ENCODE assay signal across 35 cellular contexts in genomic region chr16:1132431-1132830, GRCh38. TPM values are rescaled to one million over a fixed set of nuclear protein-coding genes. Genes with fewer than 3 reads are reported as not detected.
"Had no signal": no experiment of that assay in that cellular context is flagged by ENCODE, and none has a peak within 500 bp of the region (broad histone marks: within the 10 kb centered on the region; RNA-seq: fewer than 3 reads in every experiment).

No MANE protein-coding gene starts in this region.

- H3K27ac Mint-ChIP-seq: activated CD4-positive, alpha-beta T cell treated with anti-CD3 and anti-CD28 coated beads, Interleukin-2, amount 10 ng/mL, durations not matched to agents 24 days and 14 days; activated CD8-positive, alpha-beta T cell treated with anti-CD3 and anti-CD28 coated beads for 36 hours; activated naive CD8-positive, alpha-beta T cell treated with anti-CD3 and anti-CD28 coated beads for 36 hours; activated T-cell treated with anti-CD3 and anti-CD28 coated beads, Interleukin-2, amount 50 U/mL, for 72 hours; activated T-helper 17 cell treated with anti-CD3 and anti-CD28 coated beads, Interleukin-2, amount 50 U/mL, for 72 hours; T-helper 1 cell treated with Interleukin-12 subunit alpha and Interleukin-12 subunit beta and Interleukin-4 antibody, amounts not matched to agents 30 μg/mL and 1 μg/mL, for 36 hours; T-helper 2 cell treated with Interferon-gamma antibody and Interleukin-4, amounts not matched to agents 5 μg/mL and 100 μg/mL, for 36 hours had no signal

- ATAC-seq: activated CD8-positive, alpha-beta T cell treated with anti-CD3 and anti-CD28 coated beads for 36 hours; activated T-cell treated with anti-CD3 and anti-CD28 coated beads, Interleukin-2, amount 50 U/mL, for 72 hours; activated T-helper 17 cell treated with anti-CD3 and anti-CD28 coated beads, Interleukin-2, amount 50 U/mL, for 72 hours; Panc1 had no signal

- H3K27me3 ChIP-seq: brain microvascular endothelial cell had no signal

- H3K4me3 ChIP-seq: SJCRH30, SK-N-MC had no signal

- H3K36me3 Mint-ChIP-seq: activated naive CD8-positive, alpha-beta T cell treated with anti-CD3 and anti-CD28 coated beads for 36 hours had no signal

- H3K4me3 Mint-ChIP-seq: activated CD4-positive, alpha-beta T cell treated with anti-CD3 and anti-CD28 coated beads, Interleukin-2, amount 10 ng/mL, durations not matched to agents 24 days and 14 days; activated CD8-positive, alpha-beta T cell treated with anti-CD3 and anti-CD28 coated beads for 36 hours; activated naive CD8-positive, alpha-beta T cell treated with anti-CD3 and anti-CD28 coated beads for 36 hours; activated T-cell treated with anti-CD3 and anti-CD28 coated beads, Interleukin-2, amount 50 U/mL, for 72 hours; activated T-helper 17 cell treated with anti-CD3 and anti-CD28 coated beads, Interleukin-2, amount 50 U/mL, for 72 hours; T-helper 1 cell treated with Interleukin-12 subunit alpha and Interleukin-12 subunit beta and Interleukin-4 antibody, amounts not matched to agents 30 μg/mL and 1 μg/mL, for 36 hours; T-helper 2 cell treated with Interferon-gamma antibody and Interleukin-4, amounts not matched to agents 5 μg/mL and 100 μg/mL, for 36 hours had no signal

- H3K9me3 Mint-ChIP-seq: activated CD4-positive, alpha-beta T cell treated with anti-CD3 and anti-CD28 coated beads, Interleukin-2, amount 10 ng/mL, durations not matched to agents 24 days and 14 days; activated CD8-positive, alpha-beta T cell treated with anti-CD3 and anti-CD28 coated beads for 36 hours; activated naive CD8-positive, alpha-beta T cell treated with anti-CD3 and anti-CD28 coated beads for 36 hours; activated T-cell treated with anti-CD3 and anti-CD28 coated beads, Interleukin-2, amount 50 U/mL, for 72 hours; activated T-helper 17 cell treated with anti-CD3 and anti-CD28 coated beads, Interleukin-2, amount 50 U/mL, for 72 hours; T-helper 1 cell treated with Interleukin-12 subunit alpha and Interleukin-12 subunit beta and Interleukin-4 antibody, amounts not matched to agents 30 μg/mL and 1 μg/mL, for 36 hours; T-helper 2 cell treated with Interferon-gamma antibody and Interleukin-4, amounts not matched to agents 5 μg/mL and 100 μg/mL, for 36 hours had no signal

- H3K27ac ChIP-seq: brain microvascular endothelial cell, SJCRH30, SK-N-MC had no signal

- DNase-seq: activated CD4-positive, alpha-beta T cell treated with anti-CD3 and anti-CD28 coated beads, Interleukin-2, amount 10 ng/mL, durations not matched to agents 24 days and 14 days; activated CD4-positive, alpha-beta T cell treated with anti-CD3 and anti-CD28 coated beads, Interleukin-2, amount 50 U/mL, for 4 hours; activated CD8-positive, alpha-beta T cell treated with anti-CD3 and anti-CD28 coated beads for 36 hours; activated effector memory CD4-positive, alpha-beta T cell treated with anti-CD3 and anti-CD28 coated beads, Interleukin-2, amount 50 U/mL, for 16 hours; activated naive CD4-positive, alpha-beta T cell; activated naive CD4-positive, alpha-beta T cell treated with anti-CD3 and anti-CD28 coated beads, Interleukin-2, amount 50 U/mL, for 16 hours; activated naive CD8-positive, alpha-beta T cell treated with anti-CD3 and anti-CD28 coated beads for 36 hours; activated T-cell treated with anti-CD3 and anti-CD28 coated beads, Interleukin-2, amount 50 U/mL, for 1 hour; activated T-cell treated with anti-CD3 and anti-CD28 coated beads, Interleukin-2, amount 50 U/mL, for 72 hours; amniotic stem cell; aorta; brain microvascular endothelial cell; central memory CD4-positive, alpha-beta T cell; MM.1S; MV-4-11; NCI-H1092; NCI-H1436 treated with DMSO at 0.1 percent for 48 hours; NCI-H1694 treated with DMSO at 0.1 percent for 48 hours; NCI-H2029 treated with DMSO at 0.1 percent for 48 hours; NCI-H2107; NCI-H2171; NCI-H510A; NCI-H526; NCI-H774; SHP77; SJCRH30 had no signal

- H3K36me3 ChIP-seq: brain microvascular endothelial cell, SJCRH30 had no signal

- H3K4me1 Mint-ChIP-seq: activated CD4-positive, alpha-beta T cell treated with anti-CD3 and anti-CD28 coated beads, Interleukin-2, amount 10 ng/mL, durations not matched to agents 24 days and 14 days; activated naive CD8-positive, alpha-beta T cell treated with anti-CD3 and anti-CD28 coated beads for 36 hours; activated T-helper 17 cell treated with anti-CD3 and anti-CD28 coated beads, Interleukin-2, amount 50 U/mL, for 72 hours had no signal

- H3K4me1 ChIP-seq: SJCRH30 had no signal

- H3K27me3 Mint-ChIP-seq: activated CD4-positive, alpha-beta T cell treated with anti-CD3 and anti-CD28 coated beads, Interleukin-2, amount 10 ng/mL, durations not matched to agents 24 days and 14 days; activated CD8-positive, alpha-beta T cell treated with anti-CD3 and anti-CD28 coated beads for 36 hours; activated naive CD8-positive, alpha-beta T cell treated with anti-CD3 and anti-CD28 coated beads for 36 hours; activated T-helper 17 cell treated with anti-CD3 and anti-CD28 coated beads, Interleukin-2, amount 50 U/mL, for 72 hours had no signal

- H3K9me3 ChIP-seq: SJCRH30 had no signal

RNA-seq across cellular contexts. Expression of gene CACNA1H, which starts 20.5 kb away (rescaled TPM):
- total RNA-seq: LHCN-M2, RPMI7951 had no signal

RNA-seq across cellular contexts. Expression of gene C1QTNF8, which starts 36.4 kb away (rescaled TPM):
- total RNA-seq: activated CD4-positive, alpha-beta T cell treated with anti-CD3 and anti-CD28 coated beads, Interleukin-2, amount 10 ng/mL, durations not matched to agents 24 days and 14 days; activated CD8-positive, alpha-beta memory T cell treated with anti-CD3 and anti-CD28 coated beads for 36 hours; activated CD8-positive, alpha-beta T cell treated with anti-CD3 and anti-CD28 coated beads for 36 hours; activated naive CD8-positive, alpha-beta T cell treated with anti-CD3 and anti-CD28 coated beads for 36 hours; activated T-cell treated with anti-CD3 and anti-CD28 coated beads, Interleukin-2, amount 50 U/mL, for 72 hours; activated T-helper 17 cell treated with anti-CD3 and anti-CD28 coated beads, Interleukin-2, amount 50 U/mL, for 72 hours; cerebellum; LHCN-M2; RPMI7951; SJCRH30 had no signal

RNA-seq across cellular contexts. Expression of gene SSTR5, which starts 59.9 kb away (rescaled TPM):
- total RNA-seq: activated CD4-positive, alpha-beta T cell treated with anti-CD3 and anti-CD28 coated beads, Interleukin-2, amount 10 ng/mL, durations not matched to agents 24 days and 14 days; activated CD8-positive, alpha-beta memory T cell treated with anti-CD3 and anti-CD28 coated beads for 36 hours; activated CD8-positive, alpha-beta T cell treated with anti-CD3 and anti-CD28 coated beads for 36 hours; activated naive CD8-positive, alpha-beta T cell treated with anti-CD3 and anti-CD28 coated beads for 36 hours; activated T-cell treated with anti-CD3 and anti-CD28 coated beads, Interleukin-2, amount 50 U/mL, for 72 hours; activated T-helper 17 cell treated with anti-CD3 and anti-CD28 coated beads, Interleukin-2, amount 50 U/mL, for 72 hours; cerebellum; RPMI7951 had no signal
